Comparison of ENCODE assay signal across 24 cellular contexts in genomic region chrX:22073928-22074327, GRCh38. TPM values are rescaled to one million over a fixed set of nuclear protein-coding genes. Genes with fewer than 3 reads are reported as not detected.
A peak's percentile ranks its signal among the peaks of the same experiment; 100 is the strongest.
DNase-seq lines count a peak whose midpoint lies in the region; ATAC-seq and TF ChIP-seq lines count a peak whose summit lies in the region.
"Had no signal": no experiment of that assay in that cellular context is flagged by ENCODE, and none has a peak within 500 bp of the region (broad histone marks: within the 10 kb centered on the region; RNA-seq: fewer than 3 reads in every experiment).

No MANE protein-coding gene starts in this region.

- H3K27me3 Mint-ChIP-seq in GM23338 (ENCODE audit: insufficient read depth, low read depth, poor library complexity): peaks cover 3% of the 10 kb centered on the region
- H3K27me3 Mint-ChIP-seq in activated CD8-positive, alpha-beta memory T cell treated with anti-CD3 and anti-CD28 coated beads, Interleukin-2, amount 10 ng/mL, durations not matched to agents 7 days and 5 days: no peaks in the 10 kb centered on the region
- H3K27me3 Mint-ChIP-seq: CD4-positive, alpha-beta memory T cell had no signal

- intact Hi-C loops in PC-9 (cut with micrococcal nuclease; ENCODE audit: unreplicated experiment): loop anchor here (1.0 to 5.0 kb wide), 3 partner anchors 14 to 98 kb away; no protein-coding TSS in a partner anchor

- H3K36me3 Mint-ChIP-seq in GM23338 (ENCODE audit: low read depth): no peaks in the 10 kb centered on the region
- H3K36me3 Mint-ChIP-seq in activated CD8-positive, alpha-beta memory T cell treated with anti-CD3 and anti-CD28 coated beads, Interleukin-2, amount 10 ng/mL, durations not matched to agents 7 days and 5 days: no peaks in the 10 kb centered on the region
- H3K36me3 Mint-ChIP-seq: CD4-positive, alpha-beta memory T cell had no signal

- H3K9me3 ChIP-seq in PC-9 (ENCODE audit: insufficient read depth, low read depth): no peaks in the 10 kb centered on the region
- H3K9me3 ChIP-seq: A549; BLaER1 treated with 17β-estradiol and CSF1 and Interleukin-3, amounts not matched to agents 10 nM and 100 nM had no signal

- H3K4me1 ChIP-seq in GM23338 (ENCODE audit: insufficient read depth) (peaks cover 5% of the 10 kb centered on the region; the same call in 1 of the 2 replicates), PC-9 (replicated peaks; ENCODE audit: insufficient read depth) (peaks cover 19% of the 10 kb centered on the region)
- H3K4me1 ChIP-seq: A549 had no signal

- no peak overlapping the region; the same call in 1 of the 2 replicates for H3K27ac Mint-ChIP-seq in GM23338
- no peak overlapping the region for H3K27ac Mint-ChIP-seq in activated CD8-positive, alpha-beta memory T cell treated with anti-CD3 and anti-CD28 coated beads, Interleukin-2, amount 10 ng/mL, durations not matched to agents 7 days and 5 days

- peak; percentile 34; the same call in 2 of the 3 replicates for ATAC-seq in GM23338
- no peak for ATAC-seq in activated CD8-positive, alpha-beta memory T cell treated with anti-CD3 and anti-CD28 coated beads, Interleukin-2, amount 10 ng/mL, durations not matched to agents 7 days and 5 days
- ATAC-seq: A549, K562 had no signal

- no peak overlapping the region for H3K4me3 ChIP-seq in GM23338
- no peak overlapping the region for H3K4me3 ChIP-seq in PC-9
- H3K4me3 ChIP-seq: A549; BLaER1 treated with 17β-estradiol and CSF1 and Interleukin-3, amounts not matched to agents 10 nM and 100 nM; K562 had no signal

- peaks cover 15% of the 10 kb centered on the region; the same call in 2 of the 3 replicates for H3K4me1 Mint-ChIP-seq in GM23338
- no peaks in the 10 kb centered on the region for H3K4me1 Mint-ChIP-seq in activated CD8-positive, alpha-beta memory T cell treated with anti-CD3 and anti-CD28 coated beads, Interleukin-2, amount 10 ng/mL, durations not matched to agents 7 days and 5 days
- H3K4me1 Mint-ChIP-seq: CD4-positive, alpha-beta memory T cell had no signal

- BruUV-seq in PC-9 (replicated peaks; lab: Mats Ljungman, UMichigan): no TSS peak

- 0 out of 2 replicates have a peak overlapping the region, but pooled peaks have one; percentile 55 for H3K27ac ChIP-seq in GM23338 (ENCODE audit: low read depth)
- H3K27ac ChIP-seq in PC-9: peak overlapping the region; percentile 73
- peak overlapping the region; percentile 33 for H3K27ac ChIP-seq in epithelial cell of prostate
- H3K27ac ChIP-seq: A549; BLaER1 treated with 17β-estradiol and CSF1 and Interleukin-3, amounts not matched to agents 10 nM and 100 nM had no signal

- H2AFZ ChIP-seq in GM23338: no peak overlapping the region
- no peak overlapping the region for H2AFZ ChIP-seq in PC-9

- no peaks in the 10 kb centered on the region for H3K79me2 ChIP-seq in GM23338 (replicated peaks; ENCODE audit: insufficient read depth)
- no peaks in the 10 kb centered on the region for H3K79me2 ChIP-seq in PC-9 (ENCODE audit: low read depth)

- POLR2A ChIA-PET in PC-9 (lab: Charles Lee; ENCODE audit: unreplicated experiment): no interaction called here

- peak; percentile 5 for DNase-seq in GM23338 (ENCODE audit: low spot score)
- peak; percentile 65 to 95 for DNase-seq in PC-9
- DNase-seq in epithelial cell of prostate (ENCODE audit: low read depth, low spot score): no peak
- peak; percentile 65 for DNase-seq in renal cortical epithelial cell (ENCODE audit: low read depth)
- no peak for DNase-seq in NCI-H2107 (lab: John Stamatoyannopoulos, UW)
- no peak for DNase-seq in NCI-H1930 (lab: John Stamatoyannopoulos, UW)
- no peak for DNase-seq in activated CD8-positive, alpha-beta memory T cell treated with anti-CD3 and anti-CD28 coated beads, Interleukin-2, amount 10 ng/mL, durations not matched to agents 7 days and 5 days
- DNase-seq: AML-193; CD4-positive, alpha-beta memory T cell; COR-L47; DMS79 treated with DMSO at 0.1 percent for 48 hours; Kasumi-1; NCI-H1092 treated with DMSO at 0.1 percent for 48 hours; NCI-H1436 treated with DMSO at 0.1 percent for 48 hours; NCI-H187 treated with DMSO at 0.1 percent for 48 hours; NCI-H446; NCI-H524 treated with DMSO at 0.1 percent for 48 hours; NCI-H774; NK-92 treated with Interleukin-12 subunit alpha and Interleukin-12 subunit beta, amount 100 ng/mL, for 24 hours; RPMI8226; SHP77 had no signal

- H3K9me3 Mint-ChIP-seq in GM23338: no peaks in the 10 kb centered on the region
- H3K9me3 Mint-ChIP-seq in activated CD8-positive, alpha-beta memory T cell treated with anti-CD3 and anti-CD28 coated beads, Interleukin-2, amount 10 ng/mL, durations not matched to agents 7 days and 5 days (ENCODE audit: low read depth): no peaks in the 10 kb centered on the region

- no peaks in the 10 kb centered on the region for H4K20me1 ChIP-seq in GM23338 (replicated peaks; ENCODE audit: insufficient read depth)
- H4K20me1 ChIP-seq in PC-9 (ENCODE audit: insufficient read depth): no peaks in the 10 kb centered on the region
- H4K20me1 ChIP-seq: BLaER1 treated with 17β-estradiol and CSF1 and Interleukin-3, amounts not matched to agents 10 nM and 100 nM had no signal

- H3K27me3 ChIP-seq in GM23338 (ENCODE audit: insufficient read depth): no peaks in the 10 kb centered on the region
- H3K27me3 ChIP-seq in PC-9 (ENCODE audit: insufficient read depth, low read depth): no peaks in the 10 kb centered on the region
- H3K27me3 ChIP-seq: BLaER1 treated with 17β-estradiol and CSF1 and Interleukin-3, amounts not matched to agents 10 nM and 100 nM had no signal

- H3K9me2 ChIP-seq in GM23338 (ENCODE audit: insufficient read depth): no peaks in the 10 kb centered on the region
- H3K9me2 ChIP-seq in PC-9 (ENCODE audit: insufficient read depth): no peaks in the 10 kb centered on the region

- no peak for TF ChIP-seq CTCF in GM23338 (conservative IDR thresholded peaks at IDR 0.05; ENCODE audit: low read depth in 2 of 2)
- TF ChIP-seq CTCF in PC-9 (conservative IDR thresholded peaks at IDR 0.05): no peak

- CTCF ChIA-PET in PC-9 (lab: Charles Lee): no interaction called here
- CTCF ChIA-PET in activated CD8-positive, alpha-beta memory T cell treated with anti-CD3 and anti-CD28 coated beads, Interleukin-2, amount 10 ng/mL, durations not matched to agents 7 days and 5 days (lab: Charles Lee): no interaction called here

- H3K4me3 Mint-ChIP-seq in GM23338: no peak overlapping the region
- H3K4me3 Mint-ChIP-seq in activated CD8-positive, alpha-beta memory T cell treated with anti-CD3 and anti-CD28 coated beads, Interleukin-2, amount 10 ng/mL, durations not matched to agents 7 days and 5 days: no peak overlapping the region
- H3K4me3 Mint-ChIP-seq: CD4-positive, alpha-beta memory T cell had no signal

- H3F3A ChIP-seq in GM23338 (replicated peaks; ENCODE audit: low read depth) (no peaks in the 10 kb centered on the region), PC-9 (ENCODE audit: insufficient read depth, low read depth) (peaks cover 20% of the 10 kb centered on the region)

- H3K36me3 ChIP-seq in GM23338 (ENCODE audit: insufficient read depth) (no peaks in the 10 kb centered on the region), PC-9 (ENCODE audit: low read depth) (no peaks in the 10 kb centered on the region)
- H3K36me3 ChIP-seq: BLaER1 treated with 17β-estradiol and CSF1 and Interleukin-3, amounts not matched to agents 10 nM and 100 nM had no signal

- H3K4me2 ChIP-seq in GM23338 (no peak overlapping the region), PC-9 (peak overlapping the region; percentile 14)
- H3K4me2 ChIP-seq: A549; BLaER1 treated with 17β-estradiol and CSF1 and Interleukin-3, amounts not matched to agents 10 nM and 100 nM had no signal

TF ChIP-seq in GM23338, 12 proteins besides CTCF, POLR2A, EP300 and RAD21 (continues in another document):
- TF ChIP-seq CREB1 (CRISPR knock-in tag; IDR thresholded peaks at IDR 0.05; ENCODE audit: low read depth) (no peak), JUNB (IDR thresholded peaks at IDR 0.05; ENCODE audit: unreplicated experiment) (no peak), ZNF114 (CRISPR knock-in tag; IDR thresholded peaks at IDR 0.05) (no peak), REST (IDR thresholded peaks at IDR 0.05; ENCODE audit: unreplicated experiment) (no peak), NANOG (IDR thresholded peaks at IDR 0.05; ENCODE audit: borderline replicate concordance) (no peak), EZH2 (IDR thresholded peaks at IDR 0.05; ENCODE audit: low read depth, unreplicated experiment) (no peak), ZNF331 (CRISPR knock-in tag; IDR thresholded peaks at IDR 0.05; ENCODE audit: low read depth) (no peak)

RNA-seq across cellular contexts. Expression of gene PHEX, which starts 41.8 kb away (rescaled TPM):
- 0.21 TPM in 1 of 2 replicates, not detected in the other for total RNA-seq in GM23338 (2014; rRNA removed; shearing (Covaris generic))
- 0.05 and 0.07 TPM in 2 replicates for polyA plus RNA-seq in GM23338 (2016; fragmentation: Nextera tagmentation; extraction: Ambion mirVana)
- total RNA-seq in PC-9 (2021) (2.1 and 3.5 TPM in 2 replicates), renal cortical epithelial cell (0.35 and 1.0 TPM in 2 replicates)
- 1 to 10 TPM; 1.1 to 7.7 TPM for total RNA-seq in activated CD8-positive, alpha-beta memory T cell treated with anti-CD3 and anti-CD28 coated beads, Interleukin-2, amount 10 ng/mL, durations not matched to agents 7 days and 5 days

Comparison
In these comparisons a context has a peak if more than half of its experiments do, and no peak if none do; other contexts are left out.
1. DNase-seq: peak in GM23338 (single experiment), PC-9 (2 of 2) and renal cortical epithelial cell (single experiment); none in epithelial cell of prostate (single experiment), NCI-H2107 (single experiment), NCI-H1930 (0 of 2) and activated CD8-positive, alpha-beta memory T cell treated with anti-CD3 and anti-CD28 coated beads, Interleukin-2, amount 10 ng/mL, durations not matched to agents 7 days and 5 days (single experiment).
2. Peak in every context shown above with its lines, with median percentiles within 50 percentile points of each other: H3K27ac ChIP-seq.